Comparison of ENCODE assay signal across 8 cellular contexts in genomic region chr2:129923265-129924141, GRCh38. TPM values are rescaled to one million over a fixed set of nuclear protein-coding genes. Genes with fewer than 3 reads are reported as not detected.
DNase-seq lines count a peak whose midpoint lies in the region; ATAC-seq and TF ChIP-seq lines count a peak whose summit lies in the region.

No MANE protein-coding gene starts in this region.

- POLR2A ChIA-PET in activated CD4-positive, alpha-beta memory T cell treated with anti-CD3 and anti-CD28 coated beads, Interleukin-2, amount 10 ng/mL, durations not matched to agents 7 days and 5 days (lab: Charles Lee): no interaction called here

- H3K27me3 Mint-ChIP-seq in activated CD4-positive, alpha-beta memory T cell treated with anti-CD3 and anti-CD28 coated beads, Interleukin-2, amount 10 ng/mL, durations not matched to agents 7 days and 5 days: peaks cover 18% of the 10 kb centered on the region

- peaks cover 2% of the 10 kb centered on the region for H3K36me3 Mint-ChIP-seq in activated CD4-positive, alpha-beta memory T cell treated with anti-CD3 and anti-CD28 coated beads, Interleukin-2, amount 10 ng/mL, durations not matched to agents 7 days and 5 days (ENCODE audit: low read depth)

- CTCF ChIA-PET in activated CD4-positive, alpha-beta memory T cell treated with anti-CD3 and anti-CD28 coated beads, Interleukin-2, amount 10 ng/mL, durations not matched to agents 7 days and 5 days (lab: Charles Lee): interaction anchor here (0.5 to 1.1 kb wide), 5 partner anchors 13 to 405 kb away, joined by 3 read pairs; no protein-coding TSS in a partner anchor

- in situ Hi-C loops in GM13977 (cut with MboI; ENCODE audit: low pct_unique_long_range_greater_than_20kb, low sequenced_read_pairs, unreplicated experiment): no loop called here

- intact Hi-C loops in heart right ventricle (cut with DNase I): loop anchor here in 1 of 10 donors (10.0 kb wide), 1 partner anchor 1599 kb away; no protein-coding TSS in a partner anchor

- TF ChIP-seq CTCF in AG09319 (IDR thresholded peaks at IDR 0.05; ENCODE audit: low read depth, low read length): peak; percentile 52
- TF ChIP-seq CTCF in GM13977 (IDR thresholded peaks at IDR 0.05; ENCODE audit: extremely low read depth, insufficient read depth, missing control alignments): peak; percentile 49
- TF ChIP-seq CTCF in heart right ventricle (IDR thresholded peaks at IDR 0.05): peak in 7 of 9 donors; percentile 46 to 61 (median 51)

- H3K4me1 Mint-ChIP-seq in activated CD4-positive, alpha-beta memory T cell treated with anti-CD3 and anti-CD28 coated beads, Interleukin-2, amount 10 ng/mL, durations not matched to agents 7 days and 5 days: peaks cover 2% of the 10 kb centered on the region

- H3K27ac ChIP-seq in heart right ventricle: no peak overlapping the region

- ATAC-seq in heart right ventricle (peak; percentile 48 to 73 (median 58)), HG03342 (IDR thresholded peaks at IDR 0.05; ENCODE audit: unreplicated experiment) (no peak)

- no peak overlapping the region for H3K4me3 Mint-ChIP-seq in activated CD4-positive, alpha-beta memory T cell treated with anti-CD3 and anti-CD28 coated beads, Interleukin-2, amount 10 ng/mL, durations not matched to agents 7 days and 5 days

- no peak overlapping the region for H3K27ac Mint-ChIP-seq in activated CD4-positive, alpha-beta memory T cell treated with anti-CD3 and anti-CD28 coated beads, Interleukin-2, amount 10 ng/mL, durations not matched to agents 7 days and 5 days

- peaks cover 0 to 46% (median 24%) of the 10 kb centered on the region in 7 donors for H3K27me3 ChIP-seq in heart right ventricle

- no peaks in the 10 kb centered on the region for H3K36me3 ChIP-seq in heart right ventricle

- H3K4me1 ChIP-seq in heart right ventricle: peaks cover 0 to 8% (median 6%) of the 10 kb centered on the region in 9 donors

- no peak overlapping the region for H3K4me3 ChIP-seq in heart right ventricle

- no peak for DNase-seq in AG09319 (ENCODE audit: extremely low read depth, low read depth)
- DNase-seq in GM13977 (ENCODE audit: low spot score): peak; percentile 27
- DNase-seq in NCI-H2107 treated with DMSO at 0.1 percent for 48 hours (lab: John Stamatoyannopoulos, UW; ENCODE audit: unreplicated experiment): peak; percentile 79
- peak; percentile 16 for DNase-seq in activated CD4-positive, alpha-beta memory T cell treated with anti-CD3 and anti-CD28 coated beads, Interleukin-2, amount 10 ng/mL, durations not matched to agents 7 days and 5 days
- no peak for DNase-seq in heart right ventricle
- DNase-seq in renal cortical epithelial cell (ENCODE audit: low read depth): peak; percentile 26
- DNase-seq in T1000 (lab: John Stamatoyannopoulos, UW): no peak

- H3K9me3 Mint-ChIP-seq in activated CD4-positive, alpha-beta memory T cell treated with anti-CD3 and anti-CD28 coated beads, Interleukin-2, amount 10 ng/mL, durations not matched to agents 7 days and 5 days: peaks cover 6% of the 10 kb centered on the region

- 3 to 7% methylated on average over 30 of the region's 30 CpGs for WGBS in heart right ventricle, 2 donors

- peaks cover 0 to 25% (median 13%) of the 10 kb centered on the region in 11 donors for H3K9me3 ChIP-seq in heart right ventricle

RNA-seq across cellular contexts. Expression of gene RAB6C, which starts 56.0 kb away (rescaled TPM):
- under 1 TPM in 1 of 2 experiments, not detected in 1; 0.10 TPM for total RNA-seq in activated CD4-positive, alpha-beta memory T cell treated with anti-CD3 and anti-CD28 coated beads, Interleukin-2, amount 10 ng/mL, durations not matched to agents 7 days and 5 days
- total RNA-seq in heart right ventricle (under 1 TPM in 4 of 10 donors, not detected in 6; 0.09 to 0.24 (median 0.21) TPM), renal cortical epithelial cell (not detected in 2 replicates)
- under 1 TPM; 0.06 to 0.22 TPM for polyA plus RNA-seq in heart right ventricle

Comparison
In these comparisons a context has a peak if more than half of its experiments do, and no peak if none do; other contexts are left out.
1. DNase-seq: peak in GM13977 (single experiment), NCI-H2107 treated with DMSO at 0.1 percent for 48 hours (single experiment), activated CD4-positive, alpha-beta memory T cell treated with anti-CD3 and anti-CD28 coated beads, Interleukin-2, amount 10 ng/mL, durations not matched to agents 7 days and 5 days (single experiment) and renal cortical epithelial cell (single experiment); none in AG09319 (single experiment), heart right ventricle (0 of 2) and T1000 (single experiment).
2. Peak in every context shown above with its lines, with median percentiles within 50 percentile points of each other: CTCF ChIP-seq.